Comparison of ENCODE assay signal across 21 cellular contexts in the genomic region with DNA sequence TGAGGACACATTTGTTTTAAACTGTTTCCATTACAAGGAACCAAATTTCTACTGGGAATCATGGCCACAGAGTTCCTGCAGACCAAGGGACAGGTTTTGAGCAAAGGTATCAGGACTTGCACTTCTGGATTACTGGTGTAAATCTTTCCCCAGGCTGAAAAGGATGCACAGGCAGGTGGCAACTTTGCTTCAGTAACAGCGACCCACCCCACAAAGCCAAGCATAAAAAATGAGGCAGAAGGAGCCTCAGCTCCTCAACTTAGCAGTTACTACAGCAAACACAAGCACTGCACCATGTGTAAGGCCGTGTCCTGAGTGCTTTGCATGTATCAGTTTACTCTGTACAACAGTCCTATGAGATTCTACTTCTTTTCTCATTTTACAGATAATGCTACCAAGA.
DNase-seq lines count a peak whose midpoint lies in the region; ATAC-seq, FAIRE-seq and TF ChIP-seq lines count a peak whose summit lies in the region.
"Had no signal": no experiment of that assay in that cellular context is flagged by ENCODE, and none has a peak within 500 bp of the region (broad histone marks: within the 10 kb centered on the region; RNA-seq: fewer than 3 reads in every experiment).

No MANE protein-coding gene starts in this region.

- ATAC-seq in activated T-helper 17 cell treated with anti-CD3 and anti-CD28 coated beads, Interleukin-2, amount 50 U/mL, for 72 hours (replicated peaks): no peak
- no peak for ATAC-seq in stimulated activated effector memory CD8-positive, alpha-beta T cell treated with anti-CD3 and anti-CD28 coated beads, Interleukin-12 subunit alpha, Interleukin-12 subunit beta, amount 100 ng/mL, for 72 hours
- ATAC-seq: CD8-positive, alpha-beta T cell; K562 had no signal

- DNase-seq in GM12892 (ENCODE audit: insufficient read length) (no peak), NCI-H526 treated with DMSO at 0.1 percent for 48 hours (lab: John Stamatoyannopoulos, UW) (peak; percentile 26), esophagus muscularis mucosa (ENCODE audit: extremely low spot score) (peak; percentile 86), retina (no peak), T-helper 1 cell (no peak)
- no peak for DNase-seq in stimulated activated effector memory CD8-positive, alpha-beta T cell treated with anti-CD3 and anti-CD28 coated beads, Interleukin-12 subunit alpha, Interleukin-12 subunit beta, amount 100 ng/mL, for 72 hours (ENCODE audit: low spot score in 2 of 2)
- DNase-seq: C1 segment of cervical spinal cord; CD8-positive, alpha-beta T cell; GDM1; H7; HFFc6; MM.1S; NCI-H1092; NCI-H1436 treated with DMSO at 0.1 percent for 48 hours; NCI-H1930; NCI-H748 treated with DMSO at 0.1 percent for 48 hours; OCI-M1; SJCRH30 had no signal

- no peaks in the 10 kb centered on the region for H3K9me3 Mint-ChIP-seq in activated T-helper 17 cell treated with anti-CD3 and anti-CD28 coated beads, Interleukin-2, amount 50 U/mL, for 72 hours
- H3K9me3 Mint-ChIP-seq in stimulated activated effector memory CD8-positive, alpha-beta T cell treated with anti-CD3 and anti-CD28 coated beads, Interleukin-12 subunit alpha, Interleukin-12 subunit beta, amount 100 ng/mL, for 72 hours: no peaks in the 10 kb centered on the region
- H3K9me3 Mint-ChIP-seq: CD8-positive, alpha-beta T cell had no signal

- no peak for TF ChIP-seq CTCF in esophagus muscularis mucosa (IDR thresholded peaks at IDR 0.05)

- peak; percentile 24 for FAIRE-seq in GM12892 (lab: Jason Lieb, UNC)
- FAIRE-seq: K562, RCC 7860 had no signal

- no peaks in the 10 kb centered on the region for H3K36me3 ChIP-seq in esophagus muscularis mucosa
- H3K36me3 ChIP-seq: SJCRH30 had no signal

- peaks cover 16% of the 10 kb centered on the region for H3K27me3 Mint-ChIP-seq in activated T-helper 17 cell treated with anti-CD3 and anti-CD28 coated beads, Interleukin-2, amount 50 U/mL, for 72 hours

- no peak overlapping the region for H3K27ac ChIP-seq in esophagus muscularis mucosa (replicated peaks in 1 of 4)
- H3K27ac ChIP-seq: SJCRH30 had no signal

- no peak for TF ChIP-seq POLR2A in GM12892 (IDR thresholded peaks at IDR 0.05; ENCODE audit: low read depth, low read length)
- no peak for TF ChIP-seq POLR2A in esophagus muscularis mucosa (IDR thresholded peaks at IDR 0.05; ENCODE audit: low read depth)

- no peaks in the 10 kb centered on the region for H3K9me3 ChIP-seq in esophagus muscularis mucosa
- H3K9me3 ChIP-seq: SJCRH30 had no signal

- no peak overlapping the region for H3K4me3 ChIP-seq in esophagus muscularis mucosa
- H3K4me3 ChIP-seq: K562, SJCRH30 had no signal

- TF ChIP-seq EP300 in esophagus muscularis mucosa (IDR thresholded peaks at IDR 0.05): no peak

- intact Hi-C loops in esophagus muscularis mucosa (cut with DNase I): no loop called here

- H3K4me1 ChIP-seq in esophagus muscularis mucosa: peaks cover 0 to 8% (median 0%) of the 10 kb centered on the region in 4 donors

- H3K4me3 Mint-ChIP-seq in activated T-helper 17 cell treated with anti-CD3 and anti-CD28 coated beads, Interleukin-2, amount 50 U/mL, for 72 hours: no peak overlapping the region
- no peak overlapping the region for H3K4me3 Mint-ChIP-seq in stimulated activated effector memory CD8-positive, alpha-beta T cell treated with anti-CD3 and anti-CD28 coated beads, Interleukin-12 subunit alpha, Interleukin-12 subunit beta, amount 100 ng/mL, for 72 hours
- H3K4me3 Mint-ChIP-seq: CD8-positive, alpha-beta T cell; HFFc6 had no signal

- WGBS in esophagus muscularis mucosa: 94% methylated on average over 2 of the region's 2 CpGs

- H3K36me3 Mint-ChIP-seq in activated T-helper 17 cell treated with anti-CD3 and anti-CD28 coated beads, Interleukin-2, amount 50 U/mL, for 72 hours (ENCODE audit: low read depth): no peaks in the 10 kb centered on the region
- H3K36me3 Mint-ChIP-seq in stimulated activated effector memory CD8-positive, alpha-beta T cell treated with anti-CD3 and anti-CD28 coated beads, Interleukin-12 subunit alpha, Interleukin-12 subunit beta, amount 100 ng/mL, for 72 hours: no peaks in the 10 kb centered on the region
- H3K36me3 Mint-ChIP-seq: CD8-positive, alpha-beta T cell had no signal

- no peak overlapping the region for H3K27ac Mint-ChIP-seq in activated T-helper 17 cell treated with anti-CD3 and anti-CD28 coated beads, Interleukin-2, amount 50 U/mL, for 72 hours
- no peak overlapping the region for H3K27ac Mint-ChIP-seq in stimulated activated effector memory CD8-positive, alpha-beta T cell treated with anti-CD3 and anti-CD28 coated beads, Interleukin-12 subunit alpha, Interleukin-12 subunit beta, amount 100 ng/mL, for 72 hours
- H3K27ac Mint-ChIP-seq: CD8-positive, alpha-beta T cell; HFFc6 had no signal

- H3K4me1 Mint-ChIP-seq in activated T-helper 17 cell treated with anti-CD3 and anti-CD28 coated beads, Interleukin-2, amount 50 U/mL, for 72 hours: no peaks in the 10 kb centered on the region
- no peaks in the 10 kb centered on the region for H3K4me1 Mint-ChIP-seq in stimulated activated effector memory CD8-positive, alpha-beta T cell treated with anti-CD3 and anti-CD28 coated beads, Interleukin-12 subunit alpha, Interleukin-12 subunit beta, amount 100 ng/mL, for 72 hours

- peaks cover 0 to 7% (median 0%) of the 10 kb centered on the region in 4 donors for H3K27me3 ChIP-seq in esophagus muscularis mucosa
- H3K27me3 ChIP-seq: SJCRH30 had no signal

Comparison
In these comparisons a context has a peak if more than half of its experiments do, and no peak if none do; other contexts are left out.
1. DNase-seq: peak in NCI-H526 treated with DMSO at 0.1 percent for 48 hours (single experiment) and esophagus muscularis mucosa (single experiment); none in GM12892 (single experiment), retina (single experiment), stimulated activated effector memory CD8-positive, alpha-beta T cell treated with anti-CD3 and anti-CD28 coated beads, Interleukin-12 subunit alpha, Interleukin-12 subunit beta, amount 100 ng/mL, for 72 hours (0 of 2) and T-helper 1 cell (0 of 5).